In the genomic region with DNA sequence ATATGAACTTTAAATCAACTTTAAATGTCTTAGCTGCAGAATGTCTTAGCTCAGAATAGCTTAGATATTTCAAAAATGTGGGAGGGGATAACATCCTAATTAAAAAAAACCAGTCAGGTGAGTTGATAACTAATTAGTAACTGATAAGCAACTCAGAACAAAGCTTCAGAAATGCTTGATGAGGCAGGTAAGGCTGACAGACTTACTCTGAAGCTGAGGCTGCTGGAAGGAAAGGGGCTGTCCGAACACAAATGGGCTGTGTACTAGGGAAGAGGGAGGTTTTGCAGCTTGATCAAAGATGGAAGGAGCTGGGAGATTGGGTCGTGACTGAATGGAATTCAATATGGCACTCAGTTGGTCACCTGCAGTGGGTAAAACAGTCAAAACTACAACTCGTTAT, we compare ENCODE assay signal across 18 cellular contexts.
DNase-seq lines count a peak whose midpoint lies in the region; ATAC-seq, FAIRE-seq and TF ChIP-seq lines count a peak whose summit lies in the region.
"Had no signal": no experiment of that assay in that cellular context is flagged by ENCODE, and none has a peak within 500 bp of the region (broad histone marks: within the 10 kb centered on the region; RNA-seq: fewer than 3 reads in every experiment).

No MANE protein-coding gene starts in this region.

- ATAC-seq in GM23338 (peak; percentile 80), HG02588 (IDR thresholded peaks at IDR 0.05; ENCODE audit: unreplicated experiment) (no peak)
- ATAC-seq: CD8-positive, alpha-beta T cell; GM12878 had no signal

- no peak for TF ChIP-seq CTCF in GM23338 (conservative IDR thresholded peaks at IDR 0.05; ENCODE audit: low read depth in 2 of 2)
- TF ChIP-seq CTCF in H1 (IDR thresholded peaks at IDR 0.05; ENCODE audit: control extremely low read depth in 1 of 3, insufficient read depth in 1 of 3, low read depth in 1 of 3, low read length in 3 of 3) = no peak

- H3K27me3 ChIP-seq in GM23338 (ENCODE audit: insufficient read depth) (no peaks in the 10 kb centered on the region), H1 (replicated peaks in 1 of 4; ENCODE audit: control insufficient read depth in 3 of 4, extremely low read depth in 1 of 4, insufficient read depth in 3 of 4, low read length in 3 of 4) (no peaks in the 10 kb centered on the region), mesendoderm (ENCODE audit: insufficient read depth, low read length, poor library complexity) (no peaks in the 10 kb centered on the region)
- H3K27me3 ChIP-seq: BLaER1 had no signal

- H3K27me3 Mint-ChIP-seq in GM23338 (ENCODE audit: insufficient read depth, low read depth, poor library complexity) = no peaks in the 10 kb centered on the region

- peak overlapping the region; percentile 0 for H3K4me2 ChIP-seq in GM23338
- peak overlapping the region; percentile 1 to 44; a peak in 2 of 4 replicates for H3K4me2 ChIP-seq in H1 (ENCODE audit: insufficient read depth in 1 of 2, low read depth in 2 of 2, low read length in 2 of 2)
- no peak overlapping the region for H3K4me2 ChIP-seq in mesendoderm (ENCODE audit: low read length)
- H3K4me2 ChIP-seq: BLaER1 had no signal

- H3K36me3 ChIP-seq in GM23338 (ENCODE audit: insufficient read depth) (no peaks in the 10 kb centered on the region), H1 (ENCODE audit: control insufficient read depth in 2 of 4, insufficient read depth in 4 of 4, low read length in 3 of 4) (no peaks in the 10 kb centered on the region), mesendoderm (ENCODE audit: control insufficient read depth, insufficient read depth, low read length) (no peaks in the 10 kb centered on the region)

- H4K8ac ChIP-seq in H1 (ENCODE audit: extremely low read depth, insufficient read depth, low read length) = no peak overlapping the region; the same call in 1 of the 2 replicates
- no peak overlapping the region for H4K8ac ChIP-seq in mesendoderm (ENCODE audit: low read depth, low read length)

- H2AK5ac ChIP-seq in H1 (ENCODE audit: low read depth, low read length) (no peak overlapping the region), mesendoderm (ENCODE audit: low read length) (no peak overlapping the region)

- no peak overlapping the region for H2AFZ ChIP-seq in GM23338
- H2AFZ ChIP-seq in H1 (ENCODE audit: low read length) = no peak overlapping the region
- H2AFZ ChIP-seq: GM23248 had no signal

- H3K79me1 ChIP-seq in H1 (ENCODE audit: low read depth, low read length) = no peaks in the 10 kb centered on the region
- no peaks in the 10 kb centered on the region for H3K79me1 ChIP-seq in mesendoderm (ENCODE audit: low read length)

- H4K20me1 ChIP-seq in GM23338 (replicated peaks; ENCODE audit: insufficient read depth) (no peaks in the 10 kb centered on the region), H1 (replicated peaks in 1 of 2; ENCODE audit: control insufficient read depth in 1 of 2, insufficient read depth in 2 of 2, low read length in 2 of 2) (no peaks in the 10 kb centered on the region)
- H4K20me1 ChIP-seq: BLaER1 had no signal

- peak overlapping the region; percentile 21 for H3K27ac ChIP-seq in GM23338 (ENCODE audit: low read depth)
- no peak overlapping the region for H3K27ac ChIP-seq in H1 (ENCODE audit: low read depth, low read length)
- H3K27ac ChIP-seq in mesendoderm (ENCODE audit: low read depth, low read length) = no peak overlapping the region
- H3K27ac ChIP-seq: BLaER1, GM23248 had no signal

- H4K5ac ChIP-seq in H1 (ENCODE audit: insufficient read length, low read depth, low read length) (no peak overlapping the region), mesendoderm (ENCODE audit: low read length) (no peak overlapping the region)

- H3F3A ChIP-seq in GM23338 (replicated peaks; ENCODE audit: low read depth) = no peaks in the 10 kb centered on the region

- no peaks in the 10 kb centered on the region for H3K36me3 Mint-ChIP-seq in GM23338 (ENCODE audit: low read depth)

- H3K9me2 ChIP-seq in GM23338 (ENCODE audit: insufficient read depth) = no peaks in the 10 kb centered on the region

- H2BK120ac ChIP-seq in H1 (replicated peaks; ENCODE audit: low read depth, low read length) (no peak overlapping the region), mesendoderm (ENCODE audit: low read depth, low read length) (no peak overlapping the region)

- peak; percentile 70 for DNase-seq in GM23338 (ENCODE audit: low spot score)
- DNase-seq in H1 (ENCODE audit: low read depth in 1 of 2, low spot score in 2 of 2) = no peak
- peak; percentile 63 for DNase-seq in mesendoderm
- no peak for DNase-seq in NCI-H1105 (lab: John Stamatoyannopoulos, UW)
- no peak for DNase-seq in cerebellum (ENCODE audit: low spot score)
- no peak for DNase-seq in activated CD4-positive, alpha-beta T cell treated with anti-CD3 and anti-CD28 coated beads for 48 hours
- DNase-seq: 8988T; CD8-positive, alpha-beta T cell; DMS 273 treated with DMSO at 0.1 percent for 48 hours; DMS53; DND-41; EL; GM23248; H7 had no signal

- peak; percentile 77 for FAIRE-seq in H1 (lab: Jason Lieb, UNC)
- FAIRE-seq: GM12878 had no signal

- H3K4me1 ChIP-seq in GM23338 (ENCODE audit: insufficient read depth) (peaks cover 31% of the 10 kb centered on the region), H1 (replicated peaks in 1 of 4; ENCODE audit: control insufficient read depth in 3 of 4, insufficient read depth in 4 of 4, low read length in 3 of 4) (peaks cover 0 to 7% (median 2%) of the 10 kb centered on the region in 4 experiments; a peak in 4 of 7 replicates), mesendoderm (ENCODE audit: control insufficient read depth, low read depth, low read length) (peaks cover 3% of the 10 kb centered on the region)
- H3K4me1 ChIP-seq: BLaER1 had no signal

- H2BK20ac ChIP-seq in H1 (ENCODE audit: low read length) = no peak overlapping the region

- H4K91ac ChIP-seq in H1 (replicated peaks; ENCODE audit: insufficient read length, low read length) = no peak overlapping the region

- no peak overlapping the region for H3K56ac ChIP-seq in H1 (replicated peaks; ENCODE audit: insufficient read length, low read depth, low read length)
- H3K56ac ChIP-seq in mesendoderm (ENCODE audit: low read length) = no peak overlapping the region

- H2BK12ac ChIP-seq in H1 (ENCODE audit: low read depth, low read length) = 0 out of 2 replicates have a peak overlapping the region, but pooled peaks have one; percentile 35

- H3K79me2 ChIP-seq in GM23338 (replicated peaks; ENCODE audit: insufficient read depth) = no peaks in the 10 kb centered on the region
- H3K79me2 ChIP-seq in H1 (ENCODE audit: control insufficient read depth in 1 of 2, insufficient read depth in 2 of 2, low read length in 2 of 2) = no peaks in the 10 kb centered on the region
- H3K79me2 ChIP-seq in mesendoderm (ENCODE audit: control insufficient read depth, insufficient read depth, low read length) = no peaks in the 10 kb centered on the region

- H3K23ac ChIP-seq in H1 (ENCODE audit: insufficient read length) (no peak overlapping the region), mesendoderm (ENCODE audit: low read length) (no peak overlapping the region)

- H3K4ac ChIP-seq in H1 (replicated peaks; ENCODE audit: insufficient read length, low read depth, low read length) (no peak overlapping the region), mesendoderm (ENCODE audit: low read depth, low read length) (no peak overlapping the region)

- POLR2A ChIA-PET in H1 (lab: Charles Lee; ENCODE audit: partially characterized antibody) = no interaction called here

- no peak for TF ChIP-seq RAD21 in H1 (IDR thresholded peaks at IDR 0.05 in 1 of 2, conservative IDR thresholded peaks at IDR 0.05 in 1 of 2; ENCODE audit: low read depth in 2 of 2, low read length in 2 of 2)

- no peak overlapping the region for H3K4me3 ChIP-seq in GM23338
- H3K4me3 ChIP-seq in H1 (ENCODE audit: extremely low read depth in 1 of 4, insufficient read depth in 2 of 4, low read depth in 3 of 4, low read length in 4 of 4) = peak overlapping the region in 1 of 4 experiments; percentile 7; a peak in 1 of 8 replicates
- H3K4me3 ChIP-seq in mesendoderm (ENCODE audit: low read length) = no peak overlapping the region
- H3K4me3 ChIP-seq: BLaER1, GM12878, GM23248 had no signal

- no peaks in the 10 kb centered on the region for H3K23me2 ChIP-seq in H1 (ENCODE audit: low read depth, low read length)

- H3K9me3 Mint-ChIP-seq in GM23338 = no peaks in the 10 kb centered on the region; the same call in 2 of the 3 replicates
- H3K9me3 Mint-ChIP-seq: CD8-positive, alpha-beta T cell had no signal

- H2BK15ac ChIP-seq in H1 (ENCODE audit: low read length) = no peak overlapping the region
- no peak overlapping the region for H2BK15ac ChIP-seq in mesendoderm (replicated peaks; ENCODE audit: low read depth)

- peak overlapping the region; percentile 7; the same call in 1 of the 3 replicates for H3K4me3 Mint-ChIP-seq in GM23338
- H3K4me3 Mint-ChIP-seq: CD14-positive monocyte; CD8-positive, alpha-beta T cell had no signal

- H2BK5ac ChIP-seq in H1 (ENCODE audit: low read depth, low read length) (peak overlapping the region; percentile 77; the same call in 1 of the 2 replicates), mesendoderm (ENCODE audit: low read length) (no peak overlapping the region)

- H3K14ac ChIP-seq in H1 (ENCODE audit: insufficient read length) = no peak overlapping the region

- TF ChIP-seq EP300 in H1 (IDR thresholded peaks at IDR 0.05; ENCODE audit: borderline replicate concordance in 1 of 2, low read depth in 2 of 2, low read length in 2 of 2) = no peak

- CTCF ChIA-PET in H1 (lab: Charles Lee; ENCODE audit: partially characterized antibody) = interaction anchor here (0.5 kb wide), 1 partner anchor 102 kb away, joined by 4 read pairs; no protein-coding TSS in a partner anchor

- WGBS in H1 (ENCODE audit: extremely low coverage in 1 of 2, insufficient coverage in 1 of 2, insufficient read length in 1 of 2, insufficient replicate concordance in 2 of 2, low coverage in 1 of 2, low lambda C conversion rate in 2 of 2, missing lambda C conversion rate in 1 of 2), 2 experiments = 71% methylated on average over 3 of the region's 3 CpGs; no CpG with 5 or more reads in 1 of the 2 experiments
- WGBS in mesendoderm (ENCODE audit: extremely low coverage, insufficient coverage, low lambda C conversion rate) = no CpG with 5 or more reads among the region's 3 CpGs

- H3K9me3 ChIP-seq in H1 (ENCODE audit: insufficient read depth in 2 of 2, low read depth in 1 of 2, low read length in 1 of 2) = no peaks in the 10 kb centered on the region

- no peak for TF ChIP-seq POLR2A in H1 (IDR thresholded peaks at IDR 0.05; ENCODE audit: control extremely low read depth in 1 of 2, low read depth in 2 of 2, low read length in 2 of 2)

- no peak overlapping the region; the same call in 1 of the 2 replicates for H3K18ac ChIP-seq in H1 (ENCODE audit: extremely low read depth, low read length)
- H3K18ac ChIP-seq in mesendoderm (ENCODE audit: low read length) = no peak overlapping the region

- H3K27ac Mint-ChIP-seq in GM23338 = peak overlapping the region; percentile 76
- H3K27ac Mint-ChIP-seq: CD14-positive monocyte; CD8-positive, alpha-beta T cell had no signal

- peaks cover 27% of the 10 kb centered on the region for H3K4me1 Mint-ChIP-seq in GM23338
- H3K4me1 Mint-ChIP-seq: CD14-positive monocyte had no signal

- H3K9ac ChIP-seq in H1 (replicated peaks in 1 of 4; ENCODE audit: extremely low read depth in 1 of 4, low read depth in 3 of 4, low read length in 3 of 4) (no peak overlapping the region; a peak in 1 of 7 replicates), mesendoderm (ENCODE audit: low read length) (no peak overlapping the region)
- H3K9ac ChIP-seq: BLaER1, GM23248 had no signal

TF ChIP-seq in H1, 55 proteins besides CTCF, POLR2A, EP300 and RAD21 (continues in another document):
- TF ChIP-seq TAF1 (IDR thresholded peaks at IDR 0.05; ENCODE audit: low read depth, low read length) = no peak

Comparison
In these comparisons a context has a peak if more than half of its experiments do, and no peak if none do; other contexts are left out.
1. DNase-seq: peak in GM23338 (single experiment) and mesendoderm (single experiment); none in H1 (0 of 2), NCI-H1105 (single experiment), cerebellum (single experiment) and activated CD4-positive, alpha-beta T cell treated with anti-CD3 and anti-CD28 coated beads for 48 hours (single experiment).